1 cellular context compared by ENCODE assay signal in genomic region chr1:2494323-2494693, GRCh38.
TF ChIP-seq lines count a peak whose summit lies in the region.

No MANE protein-coding gene starts in this region.

TF ChIP-seq in HEK293, 187 proteins besides CTCF, POLR2A, EP300 and RAD21 (continued from another document and continues in another):
- TF ChIP-seq PRDM10 (tag by site-specific recombination; IDR thresholded peaks at IDR 0.05) = peak; percentile 38; the same call in 1 of the 2 replicates
- 0 out of 2 replicates have a peak, but pooled peaks have one; percentile 22 for TF ChIP-seq ZNF324 (tag by site-specific recombination; IDR thresholded peaks at IDR 0.05)
- peak; percentile 68 for TF ChIP-seq ZNF660 (tag by site-specific recombination; IDR thresholded peaks at IDR 0.05)
- no peak for TF ChIP-seq KLF9 (tag by site-specific recombination; IDR thresholded peaks at IDR 0.05; ENCODE audit: low read depth)
- TF ChIP-seq ZNF473 (tag by site-specific recombination; IDR thresholded peaks at IDR 0.05) = no peak
- TF ChIP-seq MYNN (tag by site-specific recombination; IDR thresholded peaks at IDR 0.05; ENCODE audit: borderline replicate concordance) = no peak
- no peak; the same call in 1 of the 2 replicates for TF ChIP-seq ZNF18 (tag by site-specific recombination; IDR thresholded peaks at IDR 0.05)
- TF ChIP-seq HOXD13 (CRISPR knock-in tag; IDR thresholded peaks at IDR 0.05; ENCODE audit: borderline replicate concordance) = peak; percentile 81; the same call in 1 of the 2 replicates
- TF ChIP-seq ZNF302 (tag by site-specific recombination; IDR thresholded peaks at IDR 0.05; ENCODE audit: low read depth) = no peak
- no peak for TF ChIP-seq ZNF558 (tag by site-specific recombination; IDR thresholded peaks at IDR 0.05)
- TF ChIP-seq HIC1 (tag by site-specific recombination; IDR thresholded peaks at IDR 0.05) = peak; percentile 97
- peak; percentile 99 for TF ChIP-seq ZIC2 (tag by site-specific recombination; IDR thresholded peaks at IDR 0.05)
- TF ChIP-seq ZNF600 (tag by site-specific recombination; IDR thresholded peaks at IDR 0.05) = peak; percentile 73; the same call in 1 of the 2 replicates
- peak; percentile 49 for TF ChIP-seq KLF8 (tag by site-specific recombination; IDR thresholded peaks at IDR 0.05)
- TF ChIP-seq ZBTB21 (tag by site-specific recombination; IDR thresholded peaks at IDR 0.05) = peak; percentile 87
- TF ChIP-seq ZNF311 (tag by site-specific recombination; IDR thresholded peaks at IDR 0.05; ENCODE audit: borderline replicate concordance) = no peak
- TF ChIP-seq ZSCAN4 (tag by site-specific recombination; IDR thresholded peaks at IDR 0.05) = peak; percentile 50; the same call in 1 of the 2 replicates
- TF ChIP-seq ZNF394 (tag by site-specific recombination; IDR thresholded peaks at IDR 0.05; ENCODE audit: borderline replicate concordance) = 0 out of 2 replicates have a peak, but pooled peaks have one; percentile 22
- TF ChIP-seq ZNF10 (tag by site-specific recombination; IDR thresholded peaks at IDR 0.05) = peak; percentile 92
- TF ChIP-seq KLF10 (tag by site-specific recombination; IDR thresholded peaks at IDR 0.05) = no peak
- peak; percentile 41; the same call in 1 of the 2 replicates for TF ChIP-seq BCL11A (tag by site-specific recombination; IDR thresholded peaks at IDR 0.05; ENCODE audit: low read depth)
- 0 out of 2 replicates have a peak, but pooled peaks have one; percentile 21 for TF ChIP-seq ZBTB11 (tag by site-specific recombination; conservative IDR thresholded peaks at IDR 0.05; ENCODE audit: low read depth)
- no peak for TF ChIP-seq ZNF157 (tag by site-specific recombination; IDR thresholded peaks at IDR 0.05)
- peak; percentile 88 for TF ChIP-seq ZNF398 (tag by site-specific recombination; IDR thresholded peaks at IDR 0.05)
- TF ChIP-seq TSHZ1 (tag by site-specific recombination; IDR thresholded peaks at IDR 0.05; ENCODE audit: borderline replicate concordance) = peak; percentile 55; the same call in 1 of the 2 replicates
- TF ChIP-seq ZNF433 (tag by site-specific recombination; IDR thresholded peaks at IDR 0.05; ENCODE audit: low read depth) = no peak
- peak; percentile 58 for TF ChIP-seq SP7 (tag by site-specific recombination; IDR thresholded peaks at IDR 0.05)
- TF ChIP-seq ZBTB48 (tag by site-specific recombination; IDR thresholded peaks at IDR 0.05) = peak; percentile 85
- peak; percentile 66 for TF ChIP-seq KLF17 (tag by site-specific recombination; IDR thresholded peaks at IDR 0.05)
- TF ChIP-seq ZNF639 (tag by site-specific recombination; IDR thresholded peaks at IDR 0.05) = 0 out of 2 replicates have a peak, but pooled peaks have one; percentile 36
- TF ChIP-seq TCF7L2 (IDR thresholded peaks at IDR 0.05; ENCODE audit: borderline replicate concordance, low read depth, low read length) = no peak
- no peak for TF ChIP-seq BCL6B (tag by site-specific recombination; IDR thresholded peaks at IDR 0.05)
- TF ChIP-seq ZNF366 (tag by site-specific recombination; conservative IDR thresholded peaks at IDR 0.05) = peak; percentile 79
